In the genomic region with DNA sequence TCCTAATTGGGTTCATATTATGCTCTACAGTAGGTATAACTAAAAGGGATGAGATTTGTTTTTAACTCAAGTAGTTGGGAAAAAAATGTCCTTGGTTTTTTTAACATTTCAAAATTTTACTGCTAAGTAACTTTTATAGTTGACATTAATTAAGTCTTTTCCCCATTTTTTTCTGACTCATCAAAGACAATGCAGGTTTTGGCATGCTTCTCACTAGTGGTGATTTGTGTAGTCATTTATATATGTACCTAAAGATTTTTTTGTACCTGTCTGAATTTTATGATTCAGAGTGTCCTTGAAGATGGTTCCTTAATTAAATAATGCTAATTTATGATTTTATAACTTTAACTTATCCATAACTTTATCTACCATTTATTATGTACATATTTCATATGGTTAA, we compare ENCODE assay signal across 30 cellular contexts.
"Had no signal": no experiment of that assay in that cellular context is flagged by ENCODE, and none has a peak within 500 bp of the region (broad histone marks: within the 10 kb centered on the region; RNA-seq: fewer than 3 reads in every experiment).

No MANE protein-coding gene starts in this region.

- ATAC-seq: activated CD4-positive, CD25-positive, alpha-beta regulatory T cell treated with anti-CD3 and anti-CD28 coated beads, Interleukin-2, amount 50 U/mL, for 24 hours; activated CD8-positive, alpha-beta T cell treated with anti-CD3 and anti-CD28 coated beads for 36 hours; activated naive CD8-positive, alpha-beta T cell treated with anti-CD3 and anti-CD28 coated beads, Interleukin-2, amount 50 U/mL, for 24 hours; activated T-cell treated with anti-CD3 and anti-CD28 coated beads, Interleukin-2, amount 50 U/mL, for 4 hours; activated T-helper 17 cell treated with anti-CD3 and anti-CD28 coated beads, Interleukin-2, amount 50 U/mL, for 72 hours; body of pancreas; gastroesophageal sphincter; T-helper 17 cell had no signal

- H3K27ac ChIP-seq: adrenal gland, body of pancreas, coronary artery, dorsolateral prefrontal cortex, esophagus muscularis mucosa, gastroesophageal sphincter, WERI-Rb-1 had no signal

- H3K4me3 ChIP-seq: adrenal gland, body of pancreas, coronary artery, dorsolateral prefrontal cortex, esophagus muscularis mucosa, gastroesophageal sphincter had no signal

- DNase-seq: activated B cell treated with CpG ODN at 0.5 μM for 24 hours; activated CD4-positive, alpha-beta T cell treated with anti-CD3 and anti-CD28 coated beads for 48 hours; activated CD4-positive, alpha-beta T cell treated with anti-CD3 and anti-CD28 coated beads, Interleukin-2, amount 50 U/mL, for 1 hour; activated CD4-positive, alpha-beta T cell treated with anti-CD3 and anti-CD28 coated beads, Interleukin-2, amount 50 U/mL, for 48 hours; activated CD8-positive, alpha-beta memory T cell treated with anti-CD3 and anti-CD28 coated beads for 24 hours; activated CD8-positive, alpha-beta T cell treated with anti-CD3 and anti-CD28 coated beads for 36 hours; activated effector memory CD4-positive, alpha-beta T cell treated with anti-CD3 and anti-CD28 coated beads, Interleukin-2, amount 50 U/mL, for 16 hours; activated naive CD4-positive, alpha-beta T cell treated with anti-CD3 and anti-CD28 coated beads for 36 hours; activated naive CD8-positive, alpha-beta T cell treated with anti-CD3 and anti-CD28 coated beads for 36 hours; activated naive CD8-positive, alpha-beta T cell treated with anti-CD3 and anti-CD28 coated beads, Interleukin-2, amount 50 U/mL, for 24 hours; activated T-cell treated with anti-CD3 and anti-CD28 coated beads, Interleukin-2, amount 50 U/mL, for 4 hours; adrenal gland; amygdala; aorta; body of pancreas; dorsolateral prefrontal cortex; effector memory CD4-positive, alpha-beta T cell; endodermal cell; erythroblast; foreskin melanocyte; head of caudate nucleus; T-helper 1 cell; T-helper 17 cell; T1000; WERI-Rb-1 had no signal
